10 cellular contexts compared by ENCODE assay signal in the genomic region with DNA sequence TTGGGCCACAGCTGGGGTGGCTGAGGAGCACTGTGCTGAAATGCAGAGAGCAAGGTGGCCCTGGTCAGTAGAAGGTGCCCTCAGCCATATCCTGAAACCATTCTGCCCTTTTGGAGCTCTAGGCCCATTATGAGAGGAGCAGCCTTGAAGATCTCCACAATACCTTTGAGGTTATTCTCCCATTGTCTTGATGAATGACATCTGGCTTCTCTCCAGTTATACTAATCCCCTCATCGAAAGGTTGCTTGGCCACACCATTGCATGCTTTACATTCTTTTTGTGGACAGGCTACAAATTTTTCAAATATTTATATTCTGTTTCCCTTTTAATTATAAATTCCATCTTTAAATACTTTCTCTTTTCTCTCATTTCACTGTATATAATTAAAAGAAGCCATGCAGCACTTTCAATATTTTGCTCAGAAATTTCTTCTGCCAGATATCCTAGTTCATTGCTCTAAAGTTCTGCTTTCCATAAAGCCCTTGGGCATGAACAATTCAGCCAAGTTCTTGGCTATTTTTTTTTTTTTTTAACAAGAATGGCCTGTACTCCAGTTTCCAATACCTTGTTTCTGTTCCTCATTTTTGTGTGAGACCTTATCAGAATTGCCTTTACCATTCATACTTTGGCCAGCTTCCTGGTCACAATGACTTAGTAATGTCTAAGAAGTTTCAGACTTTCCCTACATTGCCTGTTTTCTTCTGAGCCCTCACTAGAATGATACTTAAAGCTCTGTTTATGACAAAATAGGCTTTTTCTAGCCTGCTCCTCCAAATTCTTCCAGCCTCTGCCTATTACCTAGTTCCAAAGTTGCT.
A peak's percentile ranks its signal among the peaks of the same experiment; 100 is the strongest.
DNase-seq lines count a peak whose midpoint lies in the region; ATAC-seq and TF ChIP-seq lines count a peak whose summit lies in the region.
"Had no signal": no experiment of that assay in that cellular context is flagged by ENCODE, and none has a peak within 500 bp of the region (broad histone marks: within the 10 kb centered on the region; RNA-seq: fewer than 3 reads in every experiment).

No MANE protein-coding gene starts in this region.

- peak; percentile 91 for ATAC-seq in GM19397 (IDR thresholded peaks at IDR 0.05; ENCODE audit: unreplicated experiment)
- ATAC-seq in HG02970 (IDR thresholded peaks at IDR 0.05; ENCODE audit: low FRiP score, unreplicated experiment) = peak; percentile 93

- 24 to 38% (median 27%) methylated on average over 1 of the region's 1 CpG for WGBS in stomach, 5 donors
- WGBS in tibial nerve, 2 donors = 57 to 71% methylated on average over 1 of the region's 1 CpG

- DNase-seq in NOMO-1 treated with DMSO at 0.1 percent for 48 hours (lab: John Stamatoyannopoulos, UW; ENCODE audit: unreplicated experiment) (peak; percentile 90), stomach (no peak), DMS79 (lab: John Stamatoyannopoulos, UW) (no peak), tibial nerve (ENCODE audit: low spot score in 2 of 2) (no peak), occipital lobe (lab: John Stamatoyannopoulos, UW) (no peak)
- DNase-seq: central memory CD4-positive, alpha-beta T cell; hypothalamus had no signal

- H3K4me1 ChIP-seq in stomach (peaks cover 4 to 23% (median 14%) of the 10 kb centered on the region in 4 donors), tibial nerve (no peaks in the 10 kb centered on the region)

- TF ChIP-seq POLR2A in stomach (IDR thresholded peaks at IDR 0.05) (no peak), tibial nerve (IDR thresholded peaks at IDR 0.05) (no peak)

- H3K9me3 ChIP-seq in stomach (no peaks in the 10 kb centered on the region), tibial nerve (no peaks in the 10 kb centered on the region)
- H3K9me3 ChIP-seq: neutrophil had no signal

- intact Hi-C loops in stomach (cut with DNase I; ENCODE audit: low total_unique reads) = no loop called here

- no peaks in the 10 kb centered on the region for H3K27me3 ChIP-seq in stomach
- no peaks in the 10 kb centered on the region for H3K27me3 ChIP-seq in tibial nerve
- H3K27me3 ChIP-seq: neutrophil had no signal

- no peak overlapping the region for H3K4me3 ChIP-seq in stomach
- H3K4me3 ChIP-seq in tibial nerve = no peak overlapping the region

- TF ChIP-seq EP300 in stomach (IDR thresholded peaks at IDR 0.05) (no peak), tibial nerve (IDR thresholded peaks at IDR 0.05) (no peak)

- TF ChIP-seq CTCF in stomach (IDR thresholded peaks at IDR 0.05) = no peak
- TF ChIP-seq CTCF in tibial nerve (IDR thresholded peaks at IDR 0.05) = no peak

- H3K27ac ChIP-seq in stomach (peak overlapping the region; percentile 61 to 79 (median 69)), tibial nerve (no peak overlapping the region)
- H3K27ac ChIP-seq: neutrophil had no signal

- H3K36me3 ChIP-seq in stomach (no peaks in the 10 kb centered on the region), tibial nerve (no peaks in the 10 kb centered on the region)
- H3K36me3 ChIP-seq: neutrophil had no signal

Comparison
In these comparisons a context has a peak if more than half of its experiments do, and no peak if none do; other contexts are left out.
1. H3K27ac ChIP-seq: peak in stomach (5 of 5); none in tibial nerve (0 of 4).